Comparison of ENCODE assay signal across 11 cellular contexts in the genomic region with DNA sequence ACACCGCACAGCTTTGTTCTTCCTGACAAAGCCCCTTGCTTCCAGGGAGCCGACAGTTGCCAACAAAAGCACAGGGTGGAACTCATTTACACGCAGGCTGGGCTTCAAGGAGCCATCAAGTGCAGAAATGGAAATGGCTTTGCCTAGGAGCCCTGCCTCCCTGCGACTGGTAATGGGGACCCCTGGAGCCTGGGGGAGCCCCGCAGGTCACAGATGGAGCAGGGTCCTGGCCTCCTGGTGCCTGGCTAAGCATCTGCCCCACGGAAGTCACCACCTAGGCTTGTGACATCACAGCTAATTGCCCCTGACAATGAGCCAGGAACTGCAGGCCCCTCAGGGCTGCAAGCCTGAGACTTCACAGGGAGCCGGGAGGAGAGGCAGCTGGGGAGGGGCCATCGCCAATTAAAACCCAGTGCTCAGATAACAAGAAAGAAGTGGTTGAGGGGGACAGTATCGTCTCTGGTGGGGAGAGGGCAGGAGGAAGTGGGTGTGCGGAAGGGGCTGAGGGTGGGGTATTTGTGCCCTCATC.
DNase-seq lines count a peak whose midpoint lies in the region; ATAC-seq and TF ChIP-seq lines count a peak whose summit lies in the region.
"Had no signal": no experiment of that assay in that cellular context is flagged by ENCODE, and none has a peak within 500 bp of the region (broad histone marks: within the 10 kb centered on the region; RNA-seq: fewer than 3 reads in every experiment).

No MANE protein-coding gene starts in this region.

- no peaks in the 10 kb centered on the region for H4K20me1 ChIP-seq in mammary epithelial cell (ENCODE audit: insufficient read depth, low read length)

- intact Hi-C loops in activated CD4-positive, alpha-beta memory T cell treated with anti-CD3 and anti-CD28 coated beads for 36 hours (cut with micrococcal nuclease) = no loop called here
- intact Hi-C loops in mammary epithelial cell (cut with micrococcal nuclease) = loop anchor here (5.0 kb wide), 1 partner anchor 43 kb away; no protein-coding TSS in a partner anchor
- intact Hi-C loops in activated CD8-positive, alpha-beta T cell treated with anti-CD3 and anti-CD28 coated beads for 36 hours (cut with micrococcal nuclease) = no loop called here

- H3K4me3 ChIP-seq in BE2C (ENCODE audit: low read depth, low read length) (peak overlapping the region; percentile 43), mammary epithelial cell (replicated peaks in 1 of 3; ENCODE audit: insufficient read depth in 1 of 3, low read depth in 2 of 3, low read length in 3 of 3) (no peak overlapping the region)
- H3K4me3 ChIP-seq: right lobe of liver had no signal

- H3K27ac ChIP-seq in mammary epithelial cell (ENCODE audit: insufficient read depth, low read depth, low read length) = no peak overlapping the region
- H3K27ac ChIP-seq: right lobe of liver had no signal

- POLR2A ChIA-PET in activated CD4-positive, alpha-beta memory T cell treated with anti-CD3 and anti-CD28 coated beads for 36 hours (lab: Charles Lee) = no interaction called here
- POLR2A ChIA-PET in activated CD8-positive, alpha-beta T cell treated with anti-CD3 and anti-CD28 coated beads for 36 hours (lab: Charles Lee) = interaction anchor here (1.7 kb wide), 1 partner anchor 19 kb away, joined by 7 read pairs; no protein-coding TSS in a partner anchor

- no peak overlapping the region for H2AFZ ChIP-seq in mammary epithelial cell (ENCODE audit: low read depth, low read length)

- H3K36me3 ChIP-seq in BE2C (no peaks in the 10 kb centered on the region), mammary epithelial cell (ENCODE audit: insufficient read depth, low read length) (no peaks in the 10 kb centered on the region)
- H3K36me3 ChIP-seq: right lobe of liver had no signal

- DNase-seq in BE2C = peak; percentile 81
- peak; percentile 79 for DNase-seq in NCI-H1105 (lab: John Stamatoyannopoulos, UW)
- DNase-seq in activated CD4-positive, alpha-beta memory T cell treated with anti-CD3 and anti-CD28 coated beads for 36 hours = no peak
- no peak for DNase-seq in mammary epithelial cell
- no peak for DNase-seq in activated CD8-positive, alpha-beta T cell treated with anti-CD3 and anti-CD28 coated beads for 36 hours
- DNase-seq: activated CD8-positive, alpha-beta T cell treated with anti-CD3 and anti-CD28 coated beads, Interleukin-2, amount 10 ng/mL, durations not matched to agents 7 days and 5 days; right lobe of liver; stimulated activated naive CD4-positive, alpha-beta T cell had no signal

- no peak overlapping the region for H3K9ac ChIP-seq in mammary epithelial cell (ENCODE audit: insufficient read depth, low read length)

- peaks cover 6% of the 10 kb centered on the region for H3K36me3 Mint-ChIP-seq in brain
- no peaks in the 10 kb centered on the region for H3K36me3 Mint-ChIP-seq in nephron (ENCODE audit: low read depth)
- H3K36me3 Mint-ChIP-seq in activated CD4-positive, alpha-beta memory T cell treated with anti-CD3 and anti-CD28 coated beads for 36 hours = no peaks in the 10 kb centered on the region
- H3K36me3 Mint-ChIP-seq in activated CD8-positive, alpha-beta T cell treated with anti-CD3 and anti-CD28 coated beads for 36 hours (ENCODE audit: low read depth) = no peaks in the 10 kb centered on the region

- H3K27me3 Mint-ChIP-seq in brain = peaks cover 27% of the 10 kb centered on the region
- peaks cover 58% of the 10 kb centered on the region for H3K27me3 Mint-ChIP-seq in nephron (ENCODE audit: low read depth)
- peaks cover 23% of the 10 kb centered on the region for H3K27me3 Mint-ChIP-seq in activated CD4-positive, alpha-beta memory T cell treated with anti-CD3 and anti-CD28 coated beads for 36 hours
- peaks cover 26% of the 10 kb centered on the region for H3K27me3 Mint-ChIP-seq in activated CD8-positive, alpha-beta T cell treated with anti-CD3 and anti-CD28 coated beads for 36 hours

- dilution Hi-C loops in mammary epithelial cell (cut with HindIII; ENCODE audit: low sequenced_read_pairs) = loop anchor here (5.0 kb wide), 1 partner anchor 33 kb away; no protein-coding TSS in a partner anchor

- WGBS in mammary epithelial cell (ENCODE audit: low coverage, missing lambda C conversion rate) = 36% methylated on average over 10 of the region's 10 CpGs

- H3K9me3 ChIP-seq in BE2C (no peaks in the 10 kb centered on the region), mammary epithelial cell (replicated peaks; ENCODE audit: insufficient read depth, low read length) (no peaks in the 10 kb centered on the region)
- H3K9me3 ChIP-seq: right lobe of liver had no signal

- no peaks in the 10 kb centered on the region for H3K79me2 ChIP-seq in mammary epithelial cell (ENCODE audit: insufficient read depth, low read length)

- H3K4me1 Mint-ChIP-seq in brain = peaks cover 74% of the 10 kb centered on the region
- H3K4me1 Mint-ChIP-seq in nephron = peaks cover 47% of the 10 kb centered on the region
- H3K4me1 Mint-ChIP-seq in activated CD4-positive, alpha-beta memory T cell treated with anti-CD3 and anti-CD28 coated beads for 36 hours (ENCODE audit: low read depth) = peaks cover 13% of the 10 kb centered on the region
- H3K4me1 Mint-ChIP-seq in activated CD8-positive, alpha-beta T cell treated with anti-CD3 and anti-CD28 coated beads for 36 hours (ENCODE audit: low read depth) = peaks cover 14% of the 10 kb centered on the region

- peaks cover 17% of the 10 kb centered on the region for H3K4me1 ChIP-seq in BE2C
- H3K4me1 ChIP-seq in mammary epithelial cell (ENCODE audit: insufficient read depth, low read length) = peaks cover 18% of the 10 kb centered on the region

- ATAC-seq in HG03565 (IDR thresholded peaks at IDR 0.05; ENCODE audit: unreplicated experiment) = no peak
- no peak for ATAC-seq in activated CD8-positive, alpha-beta T cell treated with anti-CD3 and anti-CD28 coated beads for 36 hours
- ATAC-seq: activated CD8-positive, alpha-beta T cell treated with anti-CD3 and anti-CD28 coated beads, Interleukin-2, amount 10 ng/mL, durations not matched to agents 7 days and 5 days; right lobe of liver had no signal

- H3K9me3 Mint-ChIP-seq in brain (peaks cover 0 to 12% (median 3%) of the 10 kb centered on the region in 5 experiments), nephron (no peaks in the 10 kb centered on the region)
- H3K9me3 Mint-ChIP-seq in activated CD4-positive, alpha-beta memory T cell treated with anti-CD3 and anti-CD28 coated beads for 36 hours = no peaks in the 10 kb centered on the region
- H3K9me3 Mint-ChIP-seq in activated CD8-positive, alpha-beta T cell treated with anti-CD3 and anti-CD28 coated beads for 36 hours = no peaks in the 10 kb centered on the region

- no peak overlapping the region for H3K4me2 ChIP-seq in mammary epithelial cell (ENCODE audit: insufficient read depth, low read depth, low read length)

- in situ Hi-C loops in mammary epithelial cell (cut with MboI; ENCODE audit: low sequenced_read_pairs in 2 of 2) = no loop called here

- H3K4me3 Mint-ChIP-seq in brain = peak overlapping the region; percentile 85 to 97 (median 89)
- peak overlapping the region; percentile 51 to 65 (median 61) for H3K4me3 Mint-ChIP-seq in nephron
- H3K4me3 Mint-ChIP-seq in activated CD4-positive, alpha-beta memory T cell treated with anti-CD3 and anti-CD28 coated beads for 36 hours = no peak overlapping the region
- no peak overlapping the region for H3K4me3 Mint-ChIP-seq in activated CD8-positive, alpha-beta T cell treated with anti-CD3 and anti-CD28 coated beads for 36 hours
- H3K4me3 Mint-ChIP-seq: activated CD8-positive, alpha-beta T cell treated with anti-CD3 and anti-CD28 coated beads, Interleukin-2, amount 10 ng/mL, durations not matched to agents 7 days and 5 days had no signal

- CTCF ChIA-PET in activated CD4-positive, alpha-beta memory T cell treated with anti-CD3 and anti-CD28 coated beads for 36 hours (lab: Charles Lee) = no interaction called here
- CTCF ChIA-PET in mammary epithelial cell (lab: Charles Lee; ENCODE audit: low non-redundant PET) = no interaction called here
- CTCF ChIA-PET in activated CD8-positive, alpha-beta T cell treated with anti-CD3 and anti-CD28 coated beads for 36 hours (lab: Charles Lee) = interaction anchor here (1.6 kb wide), 1 partner anchor 72 kb away, joined by 5 read pairs; no protein-coding TSS in a partner anchor

- H3K27me3 ChIP-seq in BE2C (peaks cover 6% of the 10 kb centered on the region; the same call in 1 of the 2 replicates), mammary epithelial cell (ENCODE audit: insufficient read depth, low read length) (peaks cover 3% of the 10 kb centered on the region)
- H3K27me3 ChIP-seq: right lobe of liver had no signal

- BruUV-seq in mammary epithelial cell (replicated peaks; lab: Mats Ljungman, UMichigan) = no TSS peak

- peak overlapping the region; percentile 85 to 99 (median 96) for H3K27ac Mint-ChIP-seq in brain
- H3K27ac Mint-ChIP-seq in nephron = peak overlapping the region; percentile 85 to 94 (median 86)
- H3K27ac Mint-ChIP-seq in activated CD4-positive, alpha-beta memory T cell treated with anti-CD3 and anti-CD28 coated beads for 36 hours = no peak overlapping the region
- H3K27ac Mint-ChIP-seq in activated CD8-positive, alpha-beta T cell treated with anti-CD3 and anti-CD28 coated beads for 36 hours = no peak overlapping the region
- H3K27ac Mint-ChIP-seq: activated CD8-positive, alpha-beta T cell treated with anti-CD3 and anti-CD28 coated beads, Interleukin-2, amount 10 ng/mL, durations not matched to agents 7 days and 5 days had no signal

- TF ChIP-seq CTCF in BE2C (IDR thresholded peaks at IDR 0.05; ENCODE audit: low read depth, low read length) (no peak), brain (conservative IDR thresholded peaks at IDR 0.05) (no peak), nephron (IDR thresholded peaks at IDR 0.05; ENCODE audit: unreplicated experiment in 3 of 3) (no peak), mammary epithelial cell (conservative IDR thresholded peaks at IDR 0.05 in 1 of 2, IDR thresholded peaks at IDR 0.05 in 1 of 2; ENCODE audit: extremely low read depth in 1 of 2, insufficient read depth in 1 of 2, low read depth in 1 of 2, low read length in 2 of 2) (no peak)
- no peak for TF ChIP-seq CTCF in activated CD8-positive, alpha-beta T cell treated with anti-CD3 and anti-CD28 coated beads for 36 hours (IDR thresholded peaks at IDR 0.05)

Comparison
In these comparisons a context has a peak if more than half of its experiments do, and no peak if none do; other contexts are left out.
1. DNase-seq: peak in BE2C (single experiment) and NCI-H1105 (single experiment); none in activated CD4-positive, alpha-beta memory T cell treated with anti-CD3 and anti-CD28 coated beads for 36 hours (single experiment), mammary epithelial cell (single experiment) and activated CD8-positive, alpha-beta T cell treated with anti-CD3 and anti-CD28 coated beads for 36 hours (single experiment).
2. H3K27ac Mint-ChIP-seq: peak in brain (5 of 5) and nephron (3 of 3); none in activated CD4-positive, alpha-beta memory T cell treated with anti-CD3 and anti-CD28 coated beads for 36 hours (single experiment) and activated CD8-positive, alpha-beta T cell treated with anti-CD3 and anti-CD28 coated beads for 36 hours (single experiment).
3. H3K4me3 Mint-ChIP-seq: peak in brain (5 of 5) and nephron (3 of 3); none in activated CD4-positive, alpha-beta memory T cell treated with anti-CD3 and anti-CD28 coated beads for 36 hours (single experiment) and activated CD8-positive, alpha-beta T cell treated with anti-CD3 and anti-CD28 coated beads for 36 hours (single experiment).